1 cellular context compared by ENCODE assay signal in genomic region chr21:42983102-42983501, GRCh38.
TF ChIP-seq lines count a peak whose summit lies in the region.

No MANE protein-coding gene starts in this region.

TF ChIP-seq in HEK293, 187 proteins besides CTCF, POLR2A, EP300 and RAD21 (continued from another document and continues in another):
- no peak for TF ChIP-seq ZNF223 (tag by site-specific recombination; IDR thresholded peaks at IDR 0.05)
- no peak for TF ChIP-seq ZNF830 (tag by site-specific recombination; IDR thresholded peaks at IDR 0.05; ENCODE audit: low read depth)
- peak; percentile 61 for TF ChIP-seq ZBTB17 (tag by site-specific recombination; IDR thresholded peaks at IDR 0.05)
- 0 out of 2 replicates have a peak, but pooled peaks have one; percentile 5 for TF ChIP-seq ZNF600 (tag by site-specific recombination; IDR thresholded peaks at IDR 0.05)
- TF ChIP-seq ZNF610 (tag by site-specific recombination; IDR thresholded peaks at IDR 0.05; ENCODE audit: borderline replicate concordance), result 0 out of 2 replicates have a peak, but pooled peaks have one; percentile 39
- no peak for TF ChIP-seq ZNF24 (tag by site-specific recombination; IDR thresholded peaks at IDR 0.05)
- TF ChIP-seq ZNF202 (tag by site-specific recombination; IDR thresholded peaks at IDR 0.05; ENCODE audit: borderline replicate concordance), result no peak
- peak; percentile 96 for TF ChIP-seq PATZ1 (tag by site-specific recombination; IDR thresholded peaks at IDR 0.05)
- no peak for TF ChIP-seq ZNF664 (tag by site-specific recombination; IDR thresholded peaks at IDR 0.05)
- no peak for TF ChIP-seq ZNF707 (tag by site-specific recombination; IDR thresholded peaks at IDR 0.05)
- peak; percentile 72; the same call in 1 of the 2 replicates for TF ChIP-seq OSR2 (tag by site-specific recombination; IDR thresholded peaks at IDR 0.05)
- no peak for TF ChIP-seq BCL11A (tag by site-specific recombination; IDR thresholded peaks at IDR 0.05; ENCODE audit: low read depth)
- no peak for TF ChIP-seq ZNF248 (tag by site-specific recombination; IDR thresholded peaks at IDR 0.05)
- peak; percentile 25; the same call in 1 of the 2 replicates for TF ChIP-seq ZNF629 (tag by site-specific recombination; IDR thresholded peaks at IDR 0.05)
- no peak for TF ChIP-seq ZBTB49 (tag by site-specific recombination; IDR thresholded peaks at IDR 0.05; ENCODE audit: low read depth)
- TF ChIP-seq MZF1 (tag by site-specific recombination; IDR thresholded peaks at IDR 0.05; ENCODE audit: borderline replicate concordance), result peak; percentile 49; the same call in 1 of the 2 replicates
- TF ChIP-seq ZNF121 (tag by site-specific recombination; IDR thresholded peaks at IDR 0.05), result no peak
- TF ChIP-seq ZNF791 (tag by site-specific recombination; IDR thresholded peaks at IDR 0.05), result no peak
- peak; percentile 27; the same call in 1 of the 2 replicates for TF ChIP-seq SP7 (tag by site-specific recombination; IDR thresholded peaks at IDR 0.05)
- no peak for TF ChIP-seq IKZF3 (tag by site-specific recombination; IDR thresholded peaks at IDR 0.05)
- no peak for TF ChIP-seq ZNF513 (tag by site-specific recombination; IDR thresholded peaks at IDR 0.05)
- TF ChIP-seq ZNF692 (tag by site-specific recombination; IDR thresholded peaks at IDR 0.05), result no peak
- TF ChIP-seq ZNF423 (tag by site-specific recombination; IDR thresholded peaks at IDR 0.05), result no peak
- TF ChIP-seq ZNF10 (tag by site-specific recombination; IDR thresholded peaks at IDR 0.05), result peak; percentile 25; the same call in 1 of the 2 replicates
- TF ChIP-seq PRDM4 (tag by site-specific recombination; IDR thresholded peaks at IDR 0.05), result peak; percentile 51
- no peak for TF ChIP-seq ZNF624 (tag by site-specific recombination; IDR thresholded peaks at IDR 0.05)
- TF ChIP-seq ZBTB8A (tag by site-specific recombination; IDR thresholded peaks at IDR 0.05), result no peak
- TF ChIP-seq PRDM2 (tag by site-specific recombination; IDR thresholded peaks at IDR 0.05; ENCODE audit: borderline replicate concordance), result no peak
- no peak for TF ChIP-seq AEBP2 (tag by site-specific recombination; IDR thresholded peaks at IDR 0.05; ENCODE audit: borderline replicate concordance)
- no peak for TF ChIP-seq ZEB2 (tag by site-specific recombination; IDR thresholded peaks at IDR 0.05)
- no peak for TF ChIP-seq ZNF266 (tag by site-specific recombination; IDR thresholded peaks at IDR 0.05; ENCODE audit: low read depth)
- TF ChIP-seq ZFP3 (tag by site-specific recombination; IDR thresholded peaks at IDR 0.05; ENCODE audit: low read depth), result no peak
- TF ChIP-seq ZNF501 (tag by site-specific recombination; IDR thresholded peaks at IDR 0.05), result no peak
- no peak for TF ChIP-seq ZNF645 (tag by site-specific recombination; IDR thresholded peaks at IDR 0.05)
- no peak for TF ChIP-seq ZNF555 (tag by site-specific recombination; conservative IDR thresholded peaks at IDR 0.05)
- peak; percentile 97 for TF ChIP-seq WT1 (tag by site-specific recombination; IDR thresholded peaks at IDR 0.05)
- no peak for TF ChIP-seq ZNF391 (tag by site-specific recombination; IDR thresholded peaks at IDR 0.05; ENCODE audit: borderline replicate concordance, low read depth)
- TF ChIP-seq ZBTB6 (tag by site-specific recombination; IDR thresholded peaks at IDR 0.05), result peak; percentile 73
- TF ChIP-seq ZNF777 (tag by site-specific recombination; IDR thresholded peaks at IDR 0.05; ENCODE audit: borderline replicate concordance), result no peak
- no peak for TF ChIP-seq REPIN1 (tag by site-specific recombination; IDR thresholded peaks at IDR 0.05; ENCODE audit: low read depth)
- TF ChIP-seq EGR2 (tag by site-specific recombination; IDR thresholded peaks at IDR 0.05; ENCODE audit: low read depth), result no peak
- no peak for TF ChIP-seq ZNF140 (tag by site-specific recombination; IDR thresholded peaks at IDR 0.05)
- no peak for TF ChIP-seq ZNF169 (tag by site-specific recombination; IDR thresholded peaks at IDR 0.05)
- TF ChIP-seq ZNF37A (tag by site-specific recombination; IDR thresholded peaks at IDR 0.05), result no peak
- TF ChIP-seq ZNF776 (tag by site-specific recombination; IDR thresholded peaks at IDR 0.05; ENCODE audit: borderline replicate concordance), result no peak
